ENCODE assay signal across 10 cellular contexts in the genomic region with DNA sequence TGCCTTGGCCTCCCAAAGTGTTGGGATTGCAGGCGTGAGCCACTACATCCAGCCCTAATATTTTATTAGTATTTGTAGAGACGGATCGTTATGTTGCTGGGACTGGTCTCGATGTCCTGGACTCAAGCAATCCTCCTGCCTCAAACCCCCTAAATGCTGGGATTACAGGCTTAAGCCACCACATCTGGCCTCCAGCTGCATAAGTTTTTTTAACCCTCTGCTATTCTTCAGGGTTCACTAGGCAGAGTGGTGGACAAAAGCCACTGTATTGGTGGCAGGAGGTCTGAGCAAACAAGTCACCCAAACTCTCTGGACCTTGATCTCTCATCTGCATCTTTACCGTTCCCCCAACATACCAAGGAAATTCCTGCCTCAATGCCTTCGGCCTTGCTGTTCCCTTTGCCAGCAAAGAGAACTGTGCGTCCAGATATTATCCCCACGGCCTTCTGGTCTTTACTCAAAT. TPM values are rescaled to one million over a fixed set of nuclear protein-coding genes. Genes with fewer than 3 reads are reported as not detected.
A peak's percentile ranks its signal among the peaks of the same experiment; 100 is the strongest.
DNase-seq lines count a peak whose midpoint lies in the region; ATAC-seq, FAIRE-seq and TF ChIP-seq lines count a peak whose summit lies in the region.
"Had no signal": no experiment of that assay in that cellular context is flagged by ENCODE, and none has a peak within 500 bp of the region (broad histone marks: within the 10 kb centered on the region; RNA-seq: fewer than 3 reads in every experiment).

No MANE protein-coding gene starts in this region.

- no peaks in the 10 kb centered on the region for H3K36me3 ChIP-seq in left lung
- no peaks in the 10 kb centered on the region for H3K36me3 ChIP-seq in HAP-1 (replicated peaks)

- H3K27me3 ChIP-seq in left lung (no peaks in the 10 kb centered on the region), HAP-1 (ENCODE audit: low read depth) (no peaks in the 10 kb centered on the region)

- H3K9me3 Mint-ChIP-seq in stimulated activated memory B cell treated with anti-CD40 and anti-IgM and Interleukin-4, amounts not matched to agents 10 μg/mL and 1 μg/mL and 100 μg/mL, for 72 hours, result no peaks in the 10 kb centered on the region
- H3K9me3 Mint-ChIP-seq: CD4-positive, alpha-beta memory T cell; T-cell had no signal

- DNase-seq in GM19239 (ENCODE audit: insufficient read length, low spot score) (no peak), left lung (no peak), HAP-1 (ENCODE audit: low spot score in 2 of 2) (no peak), NCI-H524 treated with DMSO at 0.1 percent for 48 hours (lab: John Stamatoyannopoulos, UW) (no peak)
- DNase-seq in stimulated activated CD4-positive, alpha-beta T cell treated with anti-CD3 and anti-CD28 coated beads, Interleukin-4, amount 100 ng/mL, for 24 hours, result no peak
- DNase-seq: CD4-positive, alpha-beta memory T cell; T-cell had no signal

- FAIRE-seq in GM19239 (lab: Jason Lieb, UNC), result peak; percentile 78

- H3K4me1 ChIP-seq in left lung (peaks cover 9 to 52% of the 10 kb centered on the region in 2 donors), HAP-1 (peaks cover 11% of the 10 kb centered on the region)

- peaks cover 36% of the 10 kb centered on the region for H3K4me1 Mint-ChIP-seq in stimulated activated memory B cell treated with anti-CD40 and anti-IgM and Interleukin-4, amounts not matched to agents 10 μg/mL and 1 μg/mL and 100 μg/mL, for 72 hours
- H3K4me1 Mint-ChIP-seq: CD4-positive, alpha-beta memory T cell had no signal

- H3K4me3 Mint-ChIP-seq in stimulated activated memory B cell treated with anti-CD40 and anti-IgM and Interleukin-4, amounts not matched to agents 10 μg/mL and 1 μg/mL and 100 μg/mL, for 72 hours, result no peak overlapping the region
- H3K4me3 Mint-ChIP-seq: CD4-positive, alpha-beta memory T cell; T-cell had no signal

- H3K27ac Mint-ChIP-seq in stimulated activated memory B cell treated with anti-CD40 and anti-IgM and Interleukin-4, amounts not matched to agents 10 μg/mL and 1 μg/mL and 100 μg/mL, for 72 hours, result peak overlapping the region; percentile 64
- H3K27ac Mint-ChIP-seq: T-cell had no signal

- H3K27me3 Mint-ChIP-seq in stimulated activated memory B cell treated with anti-CD40 and anti-IgM and Interleukin-4, amounts not matched to agents 10 μg/mL and 1 μg/mL and 100 μg/mL, for 72 hours, result no peaks in the 10 kb centered on the region
- H3K27me3 Mint-ChIP-seq: CD4-positive, alpha-beta memory T cell; T-cell had no signal

- H3K4me3 ChIP-seq in left lung, result no peak overlapping the region
- H3K4me3 ChIP-seq in HAP-1, result no peak overlapping the region

- ATAC-seq in left lung (no peak), GM21390 (IDR thresholded peaks at IDR 0.05; ENCODE audit: unreplicated experiment) (no peak)
- ATAC-seq in stimulated activated memory B cell treated with anti-CD40 and anti-IgM and Interleukin-4, amounts not matched to agents 10 μg/mL and 1 μg/mL and 100 μg/mL, for 72 hours, result no peak
- ATAC-seq: T-cell had no signal

- H3K27ac ChIP-seq in angular gyrus (ENCODE audit: low read depth, low read length) (peak overlapping the region; percentile 49), left lung (peak overlapping the region; percentile 62 to 66)

- in situ Hi-C loops in HAP-1 (cut with MboI; ENCODE audit: low sequenced_read_pairs), result no loop called here

- no peak for TF ChIP-seq CTCF in left lung (IDR thresholded peaks at IDR 0.05)

- intact Hi-C loops in left lung (cut with DNase I), result no loop called here

- H3K9me3 ChIP-seq in left lung, result no peaks in the 10 kb centered on the region
- H3K9me3 ChIP-seq in HAP-1, result no peaks in the 10 kb centered on the region

- no peaks in the 10 kb centered on the region for H3K36me3 Mint-ChIP-seq in stimulated activated memory B cell treated with anti-CD40 and anti-IgM and Interleukin-4, amounts not matched to agents 10 μg/mL and 1 μg/mL and 100 μg/mL, for 72 hours
- H3K36me3 Mint-ChIP-seq: CD4-positive, alpha-beta memory T cell; T-cell had no signal

RNA-seq across cellular contexts. Expression of gene CLIC4, which starts 10.1 kb away (rescaled TPM):
- total RNA-seq in left lung, result 100 to 1,000 TPM; 158 to 197 TPM
